Comparison of ENCODE assay signal across 9 cellular contexts in genomic region chr1:244449936-244450508, GRCh38. TPM values are rescaled to one million over a fixed set of nuclear protein-coding genes. Genes with fewer than 3 reads are reported as not detected.
DNase-seq lines count a peak whose midpoint lies in the region; ATAC-seq and TF ChIP-seq lines count a peak whose summit lies in the region.
"Had no signal": no experiment of that assay in that cellular context is flagged by ENCODE, and none has a peak within 500 bp of the region (broad histone marks: within the 10 kb centered on the region; RNA-seq: fewer than 3 reads in every experiment).

No MANE protein-coding gene starts in this region.

- H3K27me3 Mint-ChIP-seq in naive thymus-derived CD4-positive, alpha-beta T cell, result no peaks in the 10 kb centered on the region

- TF ChIP-seq CTCF in AG09309 (IDR thresholded peaks at IDR 0.05; ENCODE audit: control insufficient read depth, insufficient read depth, low read depth, low read length, missing control alignments), result no peak
- TF ChIP-seq CTCF in HL-60 (IDR thresholded peaks at IDR 0.05; ENCODE audit: insufficient read depth, low read length), result no peak
- TF ChIP-seq CTCF in mammary epithelial cell (conservative IDR thresholded peaks at IDR 0.05 in 1 of 2, IDR thresholded peaks at IDR 0.05 in 1 of 2; ENCODE audit: extremely low read depth in 1 of 2, insufficient read depth in 1 of 2, low read depth in 1 of 2, low read length in 2 of 2), result no peak

- H3K9ac ChIP-seq in mammary epithelial cell (ENCODE audit: insufficient read depth, low read length), result no peak overlapping the region

- dilution Hi-C loops in mammary epithelial cell (cut with HindIII; ENCODE audit: low sequenced_read_pairs), result loop anchor here (5.0 kb wide), 1 partner anchor 53 kb away; no protein-coding TSS in a partner anchor

- DNase-seq in AG09309 (ENCODE audit: low read depth), result no peak
- peak in 1 of 2 experiments; percentile 62 for DNase-seq in HL-60 (ENCODE audit: low read depth in 1 of 2, low spot score in 1 of 2)
- no peak for DNase-seq in mammary epithelial cell
- no peak for DNase-seq in naive thymus-derived CD4-positive, alpha-beta T cell
- DNase-seq in amniotic stem cell (lab: John Stamatoyannopoulos, UW), result no peak
- no peak for DNase-seq in NCI-H446 (lab: John Stamatoyannopoulos, UW)
- DNase-seq in Kasumi-1 (lab: John Stamatoyannopoulos, UW), result no peak
- DNase-seq: SHP77 had no signal

- no peak for ATAC-seq in naive thymus-derived CD4-positive, alpha-beta T cell
- no peak for ATAC-seq in GM18519 (IDR thresholded peaks at IDR 0.05; ENCODE audit: low FRiP score, unreplicated experiment)

- peak overlapping the region; percentile 95 for H3K27ac ChIP-seq in HL-60 (replicated peaks)
- H3K27ac ChIP-seq in mammary epithelial cell (ENCODE audit: insufficient read depth, low read depth, low read length), result peak overlapping the region; percentile 82
- peak overlapping the region; percentile 96 for H3K27ac ChIP-seq in naive thymus-derived CD4-positive, alpha-beta T cell (ENCODE audit: low read depth, low read length)

- H3K9me3 ChIP-seq in mammary epithelial cell (replicated peaks; ENCODE audit: insufficient read depth, low read length), result no peaks in the 10 kb centered on the region
- no peaks in the 10 kb centered on the region for H3K9me3 ChIP-seq in naive thymus-derived CD4-positive, alpha-beta T cell (ENCODE audit: control insufficient read depth in 2 of 3, low read length in 3 of 3)

- in situ Hi-C loops in mammary epithelial cell (cut with MboI; ENCODE audit: low sequenced_read_pairs in 2 of 2), result no loop called here

- peaks cover 45 to 78% (median 62%) of the 10 kb centered on the region in 7 donors for H3K4me1 Mint-ChIP-seq in naive thymus-derived CD4-positive, alpha-beta T cell

- WGBS in mammary epithelial cell (ENCODE audit: low coverage, missing lambda C conversion rate), result 67% methylated on average over 8 of the region's 8 CpGs

- H3K4me2 ChIP-seq in mammary epithelial cell (ENCODE audit: insufficient read depth, low read depth, low read length), result peak overlapping the region; percentile 81

- H3K9me3 Mint-ChIP-seq in naive thymus-derived CD4-positive, alpha-beta T cell, result peaks cover 0 to 5% (median 0%) of the 10 kb centered on the region in 11 donors

- no peaks in the 10 kb centered on the region for H4K20me1 ChIP-seq in mammary epithelial cell (ENCODE audit: insufficient read depth, low read length)

- H3K4me1 ChIP-seq in mammary epithelial cell (ENCODE audit: insufficient read depth, low read length), result peaks cover 24% of the 10 kb centered on the region
- H3K4me1 ChIP-seq in naive thymus-derived CD4-positive, alpha-beta T cell (ENCODE audit: control insufficient read depth in 2 of 2, insufficient read depth in 2 of 2, low read length in 2 of 2), result peaks cover 36 to 51% of the 10 kb centered on the region in 2 donors

- H3K4me3 ChIP-seq in AG09309 (ENCODE audit: control insufficient read depth, low read depth, low read length) (peak overlapping the region; percentile 93), HL-60 (replicated peaks; ENCODE audit: insufficient read depth, low read length) (peak overlapping the region; percentile 73), mammary epithelial cell (replicated peaks in 1 of 3; ENCODE audit: insufficient read depth in 1 of 3, low read depth in 2 of 3, low read length in 3 of 3) (peak overlapping the region in 2 of 3 experiments; percentile 94 to 98)
- peak overlapping the region; percentile 64 for H3K4me3 ChIP-seq in naive thymus-derived CD4-positive, alpha-beta T cell (ENCODE audit: low read length)

- CTCF ChIA-PET in mammary epithelial cell (lab: Charles Lee; ENCODE audit: low non-redundant PET), result no interaction called here
- CTCF ChIA-PET in naive thymus-derived CD4-positive, alpha-beta T cell (lab: Charles Lee), result no interaction called here

- intact Hi-C loops in mammary epithelial cell (cut with micrococcal nuclease), result no loop called here
- intact Hi-C loops in naive thymus-derived CD4-positive, alpha-beta T cell (cut with micrococcal nuclease), result loop anchor here (2.0 to 10.0 kb wide), 11 partner anchors 13 to 1505 kb away; no protein-coding TSS in a partner anchor

- no peaks in the 10 kb centered on the region for H3K27me3 ChIP-seq in HL-60 (ENCODE audit: insufficient read depth, poor library complexity, severe bottlenecking)
- no peaks in the 10 kb centered on the region for H3K27me3 ChIP-seq in mammary epithelial cell (ENCODE audit: insufficient read depth, low read length)
- H3K27me3 ChIP-seq in naive thymus-derived CD4-positive, alpha-beta T cell (ENCODE audit: control insufficient read depth in 2 of 2, insufficient read depth in 2 of 2, low read length in 2 of 2), result no peaks in the 10 kb centered on the region

- H3K27ac Mint-ChIP-seq in naive thymus-derived CD4-positive, alpha-beta T cell, result peak overlapping the region; percentile 85 to 99 (median 97)

- POLR2A ChIA-PET in naive thymus-derived CD4-positive, alpha-beta T cell (lab: Charles Lee), result interaction anchor here (0.5 to 2.9 kb wide), 11 partner anchors 10 to 1195 kb away, joined by 3 to 13 read pairs (median 4); partner anchors contain the start of genes CATSPERE, CEP170 and DESI2

- no TSS peak for BruUV-seq in mammary epithelial cell (replicated peaks; lab: Mats Ljungman, UMichigan)

- H3K79me2 ChIP-seq in mammary epithelial cell (ENCODE audit: insufficient read depth, low read length), result peaks cover 64% of the 10 kb centered on the region

- H3K4me3 Mint-ChIP-seq in naive thymus-derived CD4-positive, alpha-beta T cell, result peak overlapping the region; percentile 76 to 99 (median 93)

- H3K36me3 Mint-ChIP-seq in naive thymus-derived CD4-positive, alpha-beta T cell, result peaks cover 0 to 12% (median 2%) of the 10 kb centered on the region in 5 donors

- H2AFZ ChIP-seq in mammary epithelial cell (ENCODE audit: low read depth, low read length), result no peak overlapping the region

- no peaks in the 10 kb centered on the region for H3K36me3 ChIP-seq in mammary epithelial cell (ENCODE audit: insufficient read depth, low read length)
- peaks cover 0 to 5% (median 0%) of the 10 kb centered on the region in 3 experiments for H3K36me3 ChIP-seq in naive thymus-derived CD4-positive, alpha-beta T cell (ENCODE audit: control insufficient read depth in 2 of 3, insufficient read depth in 3 of 3, low read length in 3 of 3)

RNA-seq across cellular contexts. Expression of gene ADSS2, which starts 1.7 kb away (rescaled TPM):
- total RNA-seq in mammary epithelial cell, result 10 to 100 TPM; 40.2 to 47.6 TPM
- polyA plus RNA-seq in mammary epithelial cell, result 25.3 TPM
- polyA minus RNA-seq in mammary epithelial cell, result 11.7 TPM
- total RNA-seq in naive thymus-derived CD4-positive, alpha-beta T cell, result 10 to 100 TPM; 38.8 to 61.0 (median 52.4) TPM
- polyA plus RNA-seq in naive thymus-derived CD4-positive, alpha-beta T cell, result 10 to 100 TPM; 25.3 to 27.6 TPM

RNA-seq across cellular contexts. Expression of gene CATSPERE, which starts 11.1 kb away (rescaled TPM):
- total RNA-seq in mammary epithelial cell, result 1 to 10 TPM; 1.2 to 1.3 TPM
- polyA plus RNA-seq in mammary epithelial cell, result 0.06 TPM
- not detected for polyA minus RNA-seq in mammary epithelial cell
- 1 to 10 TPM in 4 of 5 experiments, under 1 TPM in 1; 0.77 to 2.2 (median 1.7) TPM for total RNA-seq in naive thymus-derived CD4-positive, alpha-beta T cell
- under 1 TPM; 0.24 to 0.26 TPM for polyA plus RNA-seq in naive thymus-derived CD4-positive, alpha-beta T cell
